ENCODE assay signal across 1 cellular context in genomic region chr5:175035882-175036533, GRCh38.
TF ChIP-seq lines count a peak whose summit lies in the region.

No MANE protein-coding gene starts in this region.

TF ChIP-seq in H1, 55 proteins besides CTCF, POLR2A, EP300 and RAD21:
- TF ChIP-seq RXRA (IDR thresholded peaks at IDR 0.05; ENCODE audit: insufficient read depth, low read depth, low read length) (no peak), TAF7 (optimal IDR thresholded peaks at IDR 0.05; ENCODE audit: borderline replicate concordance, low read depth, low read length) (no peak), HDAC6 (IDR thresholded peaks at IDR 0.05; ENCODE audit: low read depth, low read length) (no peak), CHD7 (IDR thresholded peaks at IDR 0.05; ENCODE audit: insufficient replicate concordance, low read length) (no peak), ATF2 (IDR thresholded peaks at IDR 0.05; ENCODE audit: low read length) (no peak), RNF2 (IDR thresholded peaks at IDR 0.05; ENCODE audit: borderline replicate concordance, low read depth, low read length, missing control alignments, poor library complexity, severe bottlenecking) (no peak), BRCA1 (IDR thresholded peaks at IDR 0.05; ENCODE audit: low read depth, low read length) (no peak), SP1 (IDR thresholded peaks at IDR 0.05; ENCODE audit: low read depth, low read length) (no peak), EZH2 (IDR thresholded peaks at IDR 0.05; ENCODE audit: low read depth, low read length, severe bottlenecking) (no peak), SIX5 (IDR thresholded peaks at IDR 0.05; ENCODE audit: low read depth, low read length) (no peak), GABPA (IDR thresholded peaks at IDR 0.05; ENCODE audit: borderline replicate concordance, insufficient read depth, low read length) (no peak), TBP (IDR thresholded peaks at IDR 0.05; ENCODE audit: low read depth, low read length) (no peak), CHD2 (IDR thresholded peaks at IDR 0.05; ENCODE audit: low read length) (no peak), KDM4A (IDR thresholded peaks at IDR 0.05; ENCODE audit: low read depth, low read length, severe bottlenecking) (no peak), GTF2F1 (IDR thresholded peaks at IDR 0.05; ENCODE audit: borderline replicate concordance, low read depth, low read length) (no peak), FOSL1 (IDR thresholded peaks at IDR 0.05; ENCODE audit: insufficient read depth, low read depth, low read length) (no peak)
TF ChIP-seq in H1: peak in this region for 0.
